In genomic region chr9:33202018-33202417, GRCh38 we compare ENCODE assay signal across 10 cellular contexts. TPM values are rescaled to one million over a fixed set of nuclear protein-coding genes. Genes with fewer than 3 reads are reported as not detected.
DNase-seq lines count a peak whose midpoint lies in the region; ATAC-seq and TF ChIP-seq lines count a peak whose summit lies in the region.
"Had no signal": no experiment of that assay in that cellular context is flagged by ENCODE, and none has a peak within 500 bp of the region (broad histone marks: within the 10 kb centered on the region; RNA-seq: fewer than 3 reads in every experiment).

No MANE protein-coding gene starts in this region.

- DNase-seq in left ventricle myocardium superior (no peak), prostate gland (ENCODE audit: low spot score) (no peak), NCI-H748 treated with DMSO at 0.1 percent for 48 hours (lab: John Stamatoyannopoulos, UW) (no peak)
- DNase-seq in activated CD4-positive, alpha-beta T cell treated with anti-CD3 and anti-CD28 coated beads, Interleukin-2, amount 10 ng/mL, durations not matched to agents 7 days and 5 days, result no peak
- DNase-seq: NCI-H1694 had no signal

- POLR2A ChIA-PET in activated CD4-positive, alpha-beta T cell treated with anti-CD3 and anti-CD28 coated beads, Interleukin-2, amount 10 ng/mL, durations not matched to agents 7 days and 5 days (lab: Charles Lee), result no interaction called here

- no peak for TF ChIP-seq CTCF in prostate gland (IDR thresholded peaks at IDR 0.05)

- H3K36me3 ChIP-seq in prostate gland, result no peaks in the 10 kb centered on the region
- H3K36me3 ChIP-seq: SJCRH30 had no signal

- no peaks in the 10 kb centered on the region for H3K9me3 ChIP-seq in prostate gland
- H3K9me3 ChIP-seq: SJCRH30 had no signal

- WGBS in prostate gland, result 100% methylated on average over 1 of the region's 1 CpG

- no peak overlapping the region for H3K27ac Mint-ChIP-seq in activated CD4-positive, alpha-beta T cell treated with anti-CD3 and anti-CD28 coated beads, Interleukin-2, amount 10 ng/mL, durations not matched to agents 7 days and 5 days

- peaks cover 17% of the 10 kb centered on the region for H3K27me3 Mint-ChIP-seq in activated CD4-positive, alpha-beta T cell treated with anti-CD3 and anti-CD28 coated beads, Interleukin-2, amount 10 ng/mL, durations not matched to agents 7 days and 5 days

- H3K4me3 ChIP-seq in prostate gland, result no peak overlapping the region
- H3K4me3 ChIP-seq: SJCRH30 had no signal

- CTCF ChIA-PET in activated CD4-positive, alpha-beta T cell treated with anti-CD3 and anti-CD28 coated beads, Interleukin-2, amount 10 ng/mL, durations not matched to agents 7 days and 5 days (lab: Charles Lee), result interaction anchor here (0.6 to 1.3 kb wide), 7 partner anchors 10 to 264 kb away, joined by 3 to 6 read pairs (median 3); no protein-coding TSS in a partner anchor

- H3K36me3 Mint-ChIP-seq in activated CD4-positive, alpha-beta T cell treated with anti-CD3 and anti-CD28 coated beads, Interleukin-2, amount 10 ng/mL, durations not matched to agents 7 days and 5 days (ENCODE audit: low read depth), result no peaks in the 10 kb centered on the region

- ATAC-seq in GM18873 (IDR thresholded peaks at IDR 0.05; ENCODE audit: low FRiP score, unreplicated experiment) (peak; percentile 40), GM21526 (IDR thresholded peaks at IDR 0.05; ENCODE audit: low FRiP score, unreplicated experiment) (peak; percentile 65), HG03139 (IDR thresholded peaks at IDR 0.05; ENCODE audit: unreplicated experiment) (peak; percentile 29), left ventricle myocardium superior (peak; percentile 1)

- H3K4me1 ChIP-seq in prostate gland (replicated peaks), result no peaks in the 10 kb centered on the region

- H3K4me3 Mint-ChIP-seq in activated CD4-positive, alpha-beta T cell treated with anti-CD3 and anti-CD28 coated beads, Interleukin-2, amount 10 ng/mL, durations not matched to agents 7 days and 5 days, result no peak overlapping the region

- peaks cover 17% of the 10 kb centered on the region for H3K4me1 Mint-ChIP-seq in activated CD4-positive, alpha-beta T cell treated with anti-CD3 and anti-CD28 coated beads, Interleukin-2, amount 10 ng/mL, durations not matched to agents 7 days and 5 days

- no peak for TF ChIP-seq POLR2A in prostate gland (IDR thresholded peaks at IDR 0.05)

- no peaks in the 10 kb centered on the region for H3K27me3 ChIP-seq in prostate gland (replicated peaks; ENCODE audit: insufficient read depth)
- H3K27me3 ChIP-seq: SJCRH30 had no signal

- H3K27ac ChIP-seq in prostate gland, result no peak overlapping the region
- H3K27ac ChIP-seq: HL-60, SJCRH30 had no signal

- H3K9me3 Mint-ChIP-seq in activated CD4-positive, alpha-beta T cell treated with anti-CD3 and anti-CD28 coated beads, Interleukin-2, amount 10 ng/mL, durations not matched to agents 7 days and 5 days, result no peaks in the 10 kb centered on the region

- intact Hi-C loops in left ventricle myocardium superior (cut with micrococcal nuclease), result no loop called here
- intact Hi-C loops in prostate gland (cut with DNase I), result no loop called here

RNA-seq across cellular contexts. Expression of gene B4GALT1, which starts 34.9 kb away (rescaled TPM):
- total RNA-seq in left ventricle myocardium superior (42.5 TPM), prostate gland (100 to 1,000 TPM; 153 to 185 TPM)
- 10 to 100 TPM; 38.8 to 42.4 TPM for total RNA-seq in activated CD4-positive, alpha-beta T cell treated with anti-CD3 and anti-CD28 coated beads, Interleukin-2, amount 10 ng/mL, durations not matched to agents 7 days and 5 days

RNA-seq across cellular contexts. Expression of gene SPINK4, which starts 37.9 kb away (rescaled TPM):
- total RNA-seq in left ventricle myocardium superior, result not detected
- total RNA-seq in prostate gland, result not detected
- total RNA-seq in activated CD4-positive, alpha-beta T cell treated with anti-CD3 and anti-CD28 coated beads, Interleukin-2, amount 10 ng/mL, durations not matched to agents 7 days and 5 days, result not detected
- total RNA-seq: SJCRH30 had no signal

Comparison
In these comparisons a context has a peak if more than half of its experiments do, and no peak if none do; other contexts are left out.
1. ATAC-seq: peak in every context shown above with its lines; median percentile 65 in GM21526; 40 in GM18873; 29 in HG03139; 1 in left ventricle myocardium superior.